In the genomic region with DNA sequence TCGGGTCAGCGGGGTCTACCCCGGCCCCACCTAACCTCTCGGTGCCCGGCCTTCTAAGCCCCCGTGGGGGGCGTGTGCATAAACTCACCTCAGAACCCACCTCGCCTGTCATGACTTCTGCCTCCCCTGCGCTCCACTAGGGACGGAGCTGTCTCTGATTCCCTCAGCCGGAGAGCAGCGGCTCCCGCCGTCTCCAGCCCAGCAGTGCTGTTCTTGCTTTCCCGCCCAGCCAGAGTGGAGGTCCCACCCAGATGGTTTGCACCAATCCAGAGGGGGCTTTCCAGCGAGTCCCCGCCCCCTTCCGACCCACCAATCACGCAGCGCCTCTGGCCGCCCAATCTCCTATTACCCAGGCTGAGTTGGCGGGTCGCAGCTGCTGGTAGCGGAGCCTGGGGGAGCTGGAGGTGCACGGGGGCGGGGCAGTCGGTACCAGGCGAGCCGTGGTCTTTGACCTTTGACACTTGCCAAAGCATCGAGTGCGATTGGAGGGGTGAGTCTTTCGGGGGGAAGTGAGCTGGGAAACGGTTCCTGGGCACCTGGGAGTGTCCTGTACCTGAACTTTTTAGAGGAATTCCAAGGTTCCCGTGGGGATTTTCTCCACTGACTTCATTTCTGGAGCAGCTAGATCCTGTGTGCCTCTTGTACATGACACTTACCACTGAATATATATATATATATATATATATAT, we compare ENCODE assay signal across 1 cellular context.
TF ChIP-seq lines count a peak whose summit lies in the region.

A gene (minus strand): TSS at position 220 of the 688 bp plus-strand sequence. CDS start 108 bp downstream, at position 112.

TF ChIP-seq in GM12878, 131 proteins besides CTCF, POLR2A, EP300 and RAD21 (continued from another document):
- TF ChIP-seq, protein P1, sequence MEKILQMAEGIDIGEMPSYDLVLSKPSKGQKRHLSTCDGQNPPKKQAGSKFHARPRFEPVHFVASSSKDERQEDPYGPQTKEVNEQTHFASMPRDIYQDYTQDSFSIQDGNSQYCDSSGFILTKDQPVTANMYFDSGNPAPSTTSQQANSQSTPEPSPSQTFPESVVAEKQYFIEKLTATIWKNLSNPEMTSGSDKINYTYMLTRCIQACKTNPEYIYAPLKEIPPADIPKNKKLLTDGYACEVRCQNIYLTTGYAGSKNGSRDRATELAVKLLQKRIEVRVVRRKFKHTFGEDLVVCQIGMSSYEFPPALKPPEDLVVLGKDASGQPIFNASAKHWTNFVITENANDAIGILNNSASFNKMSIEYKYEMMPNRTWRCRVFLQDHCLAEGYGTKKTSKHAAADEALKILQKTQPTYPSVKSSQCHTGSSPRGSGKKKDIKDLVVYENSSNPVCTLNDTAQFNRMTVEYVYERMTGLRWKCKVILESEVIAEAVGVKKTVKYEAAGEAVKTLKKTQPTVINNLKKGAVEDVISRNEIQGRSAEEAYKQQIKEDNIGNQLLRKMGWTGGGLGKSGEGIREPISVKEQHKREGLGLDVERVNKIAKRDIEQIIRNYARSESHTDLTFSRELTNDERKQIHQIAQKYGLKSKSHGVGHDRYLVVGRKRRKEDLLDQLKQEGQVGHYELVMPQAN (conservative IDR thresholded peaks at IDR 0.05), result peak; percentile 99
- TF ChIP-seq, protein P2, sequence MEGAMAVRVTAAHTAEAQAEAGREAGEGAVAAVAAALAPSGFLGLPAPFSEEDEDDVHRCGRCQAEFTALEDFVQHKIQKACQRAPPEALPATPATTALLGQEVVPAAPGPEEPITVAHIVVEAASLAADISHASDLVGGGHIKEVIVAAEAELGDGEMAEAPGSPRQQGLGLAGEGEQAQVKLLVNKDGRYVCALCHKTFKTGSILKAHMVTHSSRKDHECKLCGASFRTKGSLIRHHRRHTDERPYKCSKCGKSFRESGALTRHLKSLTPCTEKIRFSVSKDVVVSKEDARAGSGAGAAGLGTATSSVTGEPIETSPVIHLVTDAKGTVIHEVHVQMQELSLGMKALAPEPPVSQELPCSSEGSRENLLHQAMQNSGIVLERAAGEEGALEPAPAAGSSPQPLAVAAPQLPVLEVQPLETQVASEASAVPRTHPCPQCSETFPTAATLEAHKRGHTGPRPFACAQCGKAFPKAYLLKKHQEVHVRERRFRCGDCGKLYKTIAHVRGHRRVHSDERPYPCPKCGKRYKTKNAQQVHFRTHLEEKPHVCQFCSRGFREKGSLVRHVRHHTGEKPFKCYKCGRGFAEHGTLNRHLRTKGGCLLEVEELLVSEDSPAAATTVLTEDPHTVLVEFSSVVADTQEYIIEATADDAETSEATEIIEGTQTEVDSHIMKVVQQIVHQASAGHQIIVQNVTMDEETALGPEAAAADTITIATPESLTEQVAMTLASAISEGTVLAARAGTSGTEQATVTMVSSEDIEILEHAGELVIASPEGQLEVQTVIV (IDR thresholded peaks at IDR 0.05; ENCODE audit: borderline replicate concordance, partially characterized antibody), result no peak
- TF ChIP-seq RAD51 (IDR thresholded peaks at IDR 0.05) (no peak), CBFB (IDR thresholded peaks at IDR 0.05; ENCODE audit: low read depth) (no peak; the same call in 1 of the 2 replicates), SUZ12 (IDR thresholded peaks at IDR 0.05; ENCODE audit: unreplicated experiment) (no peak), BCL11A (IDR thresholded peaks at IDR 0.05; ENCODE audit: low read depth, low read length) (no peak), HDAC6 (IDR thresholded peaks at IDR 0.05; ENCODE audit: unreplicated experiment) (no peak)
